In genomic region chr3:159669753-159670152, GRCh38 we compare ENCODE assay signal across 1 cellular context.
TF ChIP-seq lines count a peak whose summit lies in the region.

No MANE protein-coding gene starts in this region.

TF ChIP-seq in GM23338, 12 proteins besides CTCF, POLR2A, EP300 and RAD21 (continued from another document):
- TF ChIP-seq, protein P1, sequence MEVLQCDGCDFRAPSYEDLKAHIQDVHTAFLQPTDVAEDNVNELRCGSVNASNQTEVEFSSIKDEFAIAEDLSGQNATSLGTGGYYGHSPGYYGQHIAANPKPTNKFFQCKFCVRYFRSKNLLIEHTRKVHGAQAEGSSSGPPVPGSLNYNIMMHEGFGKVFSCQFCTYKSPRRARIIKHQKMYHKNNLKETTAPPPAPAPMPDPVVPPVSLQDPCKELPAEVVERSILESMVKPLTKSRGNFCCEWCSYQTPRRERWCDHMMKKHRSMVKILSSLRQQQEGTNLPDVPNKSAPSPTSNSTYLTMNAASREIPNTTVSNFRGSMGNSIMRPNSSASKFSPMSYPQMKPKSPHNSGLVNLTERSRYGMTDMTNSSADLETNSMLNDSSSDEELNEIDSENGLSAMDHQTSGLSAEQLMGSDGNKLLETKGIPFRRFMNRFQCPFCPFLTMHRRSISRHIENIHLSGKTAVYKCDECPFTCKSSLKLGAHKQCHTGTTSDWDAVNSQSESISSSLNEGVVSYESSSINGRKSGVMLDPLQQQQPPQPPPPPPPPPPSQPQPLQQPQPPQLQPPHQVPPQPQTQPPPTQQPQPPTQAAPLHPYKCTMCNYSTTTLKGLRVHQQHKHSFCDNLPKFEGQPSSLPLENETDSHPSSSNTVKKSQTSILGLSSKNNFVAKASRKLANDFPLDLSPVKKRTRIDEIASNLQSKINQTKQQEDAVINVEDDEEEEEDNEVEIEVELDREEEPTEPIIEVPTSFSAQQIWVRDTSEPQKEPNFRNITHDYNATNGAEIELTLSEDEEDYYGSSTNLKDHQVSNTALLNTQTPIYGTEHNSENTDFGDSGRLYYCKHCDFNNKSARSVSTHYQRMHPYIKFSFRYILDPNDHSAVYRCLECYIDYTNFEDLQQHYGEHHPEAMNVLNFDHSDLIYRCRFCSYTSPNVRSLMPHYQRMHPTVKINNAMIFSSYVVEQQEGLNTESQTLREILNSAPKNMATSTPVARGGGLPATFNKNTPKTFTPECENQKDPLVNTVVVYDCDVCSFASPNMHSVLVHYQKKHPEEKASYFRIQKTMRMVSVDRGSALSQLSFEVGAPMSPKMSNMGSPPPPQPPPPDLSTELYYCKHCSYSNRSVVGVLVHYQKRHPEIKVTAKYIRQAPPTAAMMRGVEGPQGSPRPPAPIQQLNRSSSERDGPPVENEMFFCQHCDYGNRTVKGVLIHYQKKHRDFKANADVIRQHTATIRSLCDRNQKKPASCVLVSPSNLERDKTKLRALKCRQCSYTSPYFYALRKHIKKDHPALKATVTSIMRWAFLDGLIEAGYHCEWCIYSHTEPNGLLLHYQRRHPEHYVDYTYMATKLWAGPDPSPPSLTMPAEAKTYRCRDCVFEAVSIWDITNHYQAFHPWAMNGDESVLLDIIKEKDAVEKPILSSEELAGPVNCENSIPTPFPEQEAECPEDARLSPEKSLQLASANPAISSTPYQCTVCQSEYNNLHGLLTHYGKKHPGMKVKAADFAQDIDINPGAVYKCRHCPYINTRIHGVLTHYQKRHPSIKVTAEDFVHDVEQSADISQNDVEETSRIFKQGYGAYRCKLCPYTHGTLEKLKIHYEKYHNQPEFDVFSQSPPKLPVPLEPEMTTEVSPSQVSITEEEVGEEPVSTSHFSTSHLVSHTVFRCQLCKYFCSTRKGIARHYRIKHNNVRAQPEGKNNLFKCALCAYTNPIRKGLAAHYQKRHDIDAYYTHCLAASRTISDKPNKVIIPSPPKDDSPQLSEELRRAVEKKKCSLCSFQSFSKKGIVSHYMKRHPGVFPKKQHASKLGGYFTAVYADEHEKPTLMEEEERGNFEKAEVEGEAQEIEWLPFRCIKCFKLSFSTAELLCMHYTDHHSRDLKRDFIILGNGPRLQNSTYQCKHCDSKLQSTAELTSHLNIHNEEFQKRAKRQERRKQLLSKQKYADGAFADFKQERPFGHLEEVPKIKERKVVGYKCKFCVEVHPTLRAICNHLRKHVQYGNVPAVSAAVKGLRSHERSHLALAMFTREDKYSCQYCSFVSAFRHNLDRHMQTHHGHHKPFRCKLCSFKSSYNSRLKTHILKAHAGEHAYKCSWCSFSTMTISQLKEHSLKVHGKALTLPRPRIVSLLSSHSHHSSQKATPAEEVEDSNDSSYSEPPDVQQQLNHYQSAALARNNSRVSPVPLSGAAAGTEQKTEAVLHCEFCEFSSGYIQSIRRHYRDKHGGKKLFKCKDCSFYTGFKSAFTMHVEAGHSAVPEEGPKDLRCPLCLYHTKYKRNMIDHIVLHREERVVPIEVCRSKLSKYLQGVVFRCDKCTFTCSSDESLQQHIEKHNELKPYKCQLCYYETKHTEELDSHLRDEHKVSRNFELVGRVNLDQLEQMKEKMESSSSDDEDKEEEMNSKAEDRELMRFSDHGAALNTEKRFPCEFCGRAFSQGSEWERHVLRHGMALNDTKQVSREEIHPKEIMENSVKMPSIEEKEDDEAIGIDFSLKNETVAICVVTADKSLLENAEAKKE (CRISPR knock-in tag; IDR thresholded peaks at IDR 0.05), result no peak
- TF ChIP-seq, protein P2, sequence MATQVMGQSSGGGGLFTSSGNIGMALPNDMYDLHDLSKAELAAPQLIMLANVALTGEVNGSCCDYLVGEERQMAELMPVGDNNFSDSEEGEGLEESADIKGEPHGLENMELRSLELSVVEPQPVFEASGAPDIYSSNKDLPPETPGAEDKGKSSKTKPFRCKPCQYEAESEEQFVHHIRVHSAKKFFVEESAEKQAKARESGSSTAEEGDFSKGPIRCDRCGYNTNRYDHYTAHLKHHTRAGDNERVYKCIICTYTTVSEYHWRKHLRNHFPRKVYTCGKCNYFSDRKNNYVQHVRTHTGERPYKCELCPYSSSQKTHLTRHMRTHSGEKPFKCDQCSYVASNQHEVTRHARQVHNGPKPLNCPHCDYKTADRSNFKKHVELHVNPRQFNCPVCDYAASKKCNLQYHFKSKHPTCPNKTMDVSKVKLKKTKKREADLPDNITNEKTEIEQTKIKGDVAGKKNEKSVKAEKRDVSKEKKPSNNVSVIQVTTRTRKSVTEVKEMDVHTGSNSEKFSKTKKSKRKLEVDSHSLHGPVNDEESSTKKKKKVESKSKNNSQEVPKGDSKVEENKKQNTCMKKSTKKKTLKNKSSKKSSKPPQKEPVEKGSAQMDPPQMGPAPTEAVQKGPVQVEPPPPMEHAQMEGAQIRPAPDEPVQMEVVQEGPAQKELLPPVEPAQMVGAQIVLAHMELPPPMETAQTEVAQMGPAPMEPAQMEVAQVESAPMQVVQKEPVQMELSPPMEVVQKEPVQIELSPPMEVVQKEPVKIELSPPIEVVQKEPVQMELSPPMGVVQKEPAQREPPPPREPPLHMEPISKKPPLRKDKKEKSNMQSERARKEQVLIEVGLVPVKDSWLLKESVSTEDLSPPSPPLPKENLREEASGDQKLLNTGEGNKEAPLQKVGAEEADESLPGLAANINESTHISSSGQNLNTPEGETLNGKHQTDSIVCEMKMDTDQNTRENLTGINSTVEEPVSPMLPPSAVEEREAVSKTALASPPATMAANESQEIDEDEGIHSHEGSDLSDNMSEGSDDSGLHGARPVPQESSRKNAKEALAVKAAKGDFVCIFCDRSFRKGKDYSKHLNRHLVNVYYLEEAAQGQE (IDR thresholded peaks at IDR 0.05; ENCODE audit: unreplicated experiment), result no peak
- TF ChIP-seq EZH2 (IDR thresholded peaks at IDR 0.05; ENCODE audit: low read depth, unreplicated experiment) (no peak), STAT1 (IDR thresholded peaks at IDR 0.05; ENCODE audit: unreplicated experiment) (no peak), JUNB (IDR thresholded peaks at IDR 0.05; ENCODE audit: unreplicated experiment) (no peak), ZNF331 (CRISPR knock-in tag; IDR thresholded peaks at IDR 0.05; ENCODE audit: low read depth) (no peak), POLR2AphosphoS5 (IDR thresholded peaks at IDR 0.05; ENCODE audit: low read depth) (no peak)
- TF ChIP-seq, protein P3, sequence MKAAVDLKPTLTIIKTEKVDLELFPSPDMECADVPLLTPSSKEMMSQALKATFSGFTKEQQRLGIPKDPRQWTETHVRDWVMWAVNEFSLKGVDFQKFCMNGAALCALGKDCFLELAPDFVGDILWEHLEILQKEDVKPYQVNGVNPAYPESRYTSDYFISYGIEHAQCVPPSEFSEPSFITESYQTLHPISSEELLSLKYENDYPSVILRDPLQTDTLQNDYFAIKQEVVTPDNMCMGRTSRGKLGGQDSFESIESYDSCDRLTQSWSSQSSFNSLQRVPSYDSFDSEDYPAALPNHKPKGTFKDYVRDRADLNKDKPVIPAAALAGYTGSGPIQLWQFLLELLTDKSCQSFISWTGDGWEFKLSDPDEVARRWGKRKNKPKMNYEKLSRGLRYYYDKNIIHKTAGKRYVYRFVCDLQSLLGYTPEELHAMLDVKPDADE (IDR thresholded peaks at IDR 0.05), result no peak
